2 cellular contexts compared by ENCODE assay signal in the genomic region with DNA sequence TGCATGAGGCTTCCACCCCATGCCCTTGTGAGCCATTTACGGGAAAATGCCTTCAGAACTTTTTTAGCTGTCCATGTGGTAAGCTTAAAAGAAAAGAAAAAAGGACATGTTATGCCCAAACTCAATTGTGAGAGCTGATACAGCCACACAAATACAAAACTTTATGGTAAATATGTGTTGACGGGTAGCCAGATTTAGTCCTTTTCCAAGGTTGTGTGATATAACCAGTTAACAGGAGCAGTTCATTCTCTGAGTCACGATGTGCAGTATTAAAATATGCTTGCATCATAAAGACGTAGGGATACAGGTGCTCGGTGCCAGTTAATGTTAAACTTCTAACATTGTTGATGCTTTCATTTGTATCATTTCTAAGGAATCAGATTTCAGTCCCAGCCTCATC.
A peak's percentile ranks its signal among the peaks of the same experiment; 100 is the strongest.
TF ChIP-seq lines count a peak whose summit lies in the region.

No MANE protein-coding gene starts in this region.

TF ChIP-seq in HepG2, 621 proteins besides CTCF, POLR2A, EP300 and RAD21:
- TF ChIP-seq FIP1L1 (IDR thresholded peaks at IDR 0.05; ENCODE audit: borderline replicate concordance, insufficient read depth, low read depth, low read length) (no peak), SSRP1 (CRISPR knock-in tag; IDR thresholded peaks at IDR 0.05) (no peak), EZH2 (conservative IDR thresholded peaks at IDR 0.05; ENCODE audit: low read depth, low read length) (peak; percentile 84; the same call in 1 of the 2 replicates), BCL6 (CRISPR knock-in tag; IDR thresholded peaks at IDR 0.05) (no peak)
TF ChIP-seq in HepG2: peak in this region for 1.

TF ChIP-seq in K562, 482 proteins besides CTCF, POLR2A, EP300 and RAD21:
- TF ChIP-seq YY1 (IDR thresholded peaks at IDR 0.05; ENCODE audit: borderline replicate concordance in 1 of 3, control insufficient read depth in 1 of 3, extremely low read depth in 1 of 3, insufficient read depth in 3 of 3, insufficient read length in 1 of 3, insufficient replicate concordance in 2 of 3, low read depth in 1 of 3, low read length in 2 of 3) = no peak
- TF ChIP-seq, protein P1, sequence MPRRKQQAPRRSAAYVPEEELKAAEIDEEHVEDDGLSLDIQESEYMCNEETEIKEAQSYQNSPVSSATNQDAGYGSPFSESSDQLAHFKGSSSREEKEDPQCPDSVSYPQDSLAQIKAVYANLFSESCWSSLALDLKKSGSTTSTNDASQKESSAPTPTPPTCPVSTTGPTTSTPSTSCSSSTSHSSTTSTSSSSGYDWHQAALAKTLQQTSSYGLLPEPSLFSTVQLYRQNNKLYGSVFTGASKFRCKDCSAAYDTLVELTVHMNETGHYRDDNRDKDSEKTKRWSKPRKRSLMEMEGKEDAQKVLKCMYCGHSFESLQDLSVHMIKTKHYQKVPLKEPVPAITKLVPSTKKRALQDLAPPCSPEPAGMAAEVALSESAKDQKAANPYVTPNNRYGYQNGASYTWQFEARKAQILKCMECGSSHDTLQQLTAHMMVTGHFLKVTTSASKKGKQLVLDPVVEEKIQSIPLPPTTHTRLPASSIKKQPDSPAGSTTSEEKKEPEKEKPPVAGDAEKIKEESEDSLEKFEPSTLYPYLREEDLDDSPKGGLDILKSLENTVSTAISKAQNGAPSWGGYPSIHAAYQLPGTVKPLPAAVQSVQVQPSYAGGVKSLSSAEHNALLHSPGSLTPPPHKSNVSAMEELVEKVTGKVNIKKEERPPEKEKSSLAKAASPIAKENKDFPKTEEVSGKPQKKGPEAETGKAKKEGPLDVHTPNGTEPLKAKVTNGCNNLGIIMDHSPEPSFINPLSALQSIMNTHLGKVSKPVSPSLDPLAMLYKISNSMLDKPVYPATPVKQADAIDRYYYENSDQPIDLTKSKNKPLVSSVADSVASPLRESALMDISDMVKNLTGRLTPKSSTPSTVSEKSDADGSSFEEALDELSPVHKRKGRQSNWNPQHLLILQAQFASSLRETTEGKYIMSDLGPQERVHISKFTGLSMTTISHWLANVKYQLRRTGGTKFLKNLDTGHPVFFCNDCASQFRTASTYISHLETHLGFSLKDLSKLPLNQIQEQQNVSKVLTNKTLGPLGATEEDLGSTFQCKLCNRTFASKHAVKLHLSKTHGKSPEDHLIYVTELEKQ (CRISPR knock-in tag; IDR thresholded peaks at IDR 0.05) = no peak
- no peak for TF ChIP-seq CXXC5 (CRISPR knock-in tag; IDR thresholded peaks at IDR 0.05)
- TF ChIP-seq, protein P2, sequence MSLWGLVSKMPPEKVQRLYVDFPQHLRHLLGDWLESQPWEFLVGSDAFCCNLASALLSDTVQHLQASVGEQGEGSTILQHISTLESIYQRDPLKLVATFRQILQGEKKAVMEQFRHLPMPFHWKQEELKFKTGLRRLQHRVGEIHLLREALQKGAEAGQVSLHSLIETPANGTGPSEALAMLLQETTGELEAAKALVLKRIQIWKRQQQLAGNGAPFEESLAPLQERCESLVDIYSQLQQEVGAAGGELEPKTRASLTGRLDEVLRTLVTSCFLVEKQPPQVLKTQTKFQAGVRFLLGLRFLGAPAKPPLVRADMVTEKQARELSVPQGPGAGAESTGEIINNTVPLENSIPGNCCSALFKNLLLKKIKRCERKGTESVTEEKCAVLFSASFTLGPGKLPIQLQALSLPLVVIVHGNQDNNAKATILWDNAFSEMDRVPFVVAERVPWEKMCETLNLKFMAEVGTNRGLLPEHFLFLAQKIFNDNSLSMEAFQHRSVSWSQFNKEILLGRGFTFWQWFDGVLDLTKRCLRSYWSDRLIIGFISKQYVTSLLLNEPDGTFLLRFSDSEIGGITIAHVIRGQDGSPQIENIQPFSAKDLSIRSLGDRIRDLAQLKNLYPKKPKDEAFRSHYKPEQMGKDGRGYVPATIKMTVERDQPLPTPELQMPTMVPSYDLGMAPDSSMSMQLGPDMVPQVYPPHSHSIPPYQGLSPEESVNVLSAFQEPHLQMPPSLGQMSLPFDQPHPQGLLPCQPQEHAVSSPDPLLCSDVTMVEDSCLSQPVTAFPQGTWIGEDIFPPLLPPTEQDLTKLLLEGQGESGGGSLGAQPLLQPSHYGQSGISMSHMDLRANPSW (CRISPR knock-in tag; IDR thresholded peaks at IDR 0.05) = no peak
